ENCODE assay signal across 18 cellular contexts in genomic region chr10:59299933-59300332, GRCh38.
"Had no signal": no experiment of that assay in that cellular context is flagged by ENCODE, and none has a peak within 500 bp of the region (broad histone marks: within the 10 kb centered on the region; RNA-seq: fewer than 3 reads in every experiment).

No MANE protein-coding gene starts in this region.

- H3K27me3 ChIP-seq: esophagus squamous epithelium, neural progenitor cell, ovary, right lobe of liver, thyroid gland had no signal

- ATAC-seq: left cardiac atrium; lower lobe of right lung; natural killer cell treated with Interleukin-12 subunit alpha and Interleukin-12 subunit beta and Interleukin-15 and Interleukin-18, amount 100 ng/mL, for 72 hours; right lobe of liver; stimulated activated naive B cell treated with anti-CD40 and anti-IgM and Interleukin-4, amounts not matched to agents 10 μg/mL and 1 μg/mL and 100 μg/mL, for 72 hours; stimulated activated naive CD8-positive, alpha-beta T cell treated with anti-CD3 and anti-CD28 coated beads, Interleukin-15, amount 100 ng/mL, for 72 hours had no signal

- H3K27ac ChIP-seq: esophagus squamous epithelium, left ventricle myocardium inferior, lower lobe of right lung, neural progenitor cell, ovary, right lobe of liver, thyroid gland had no signal

- H3K4me1 ChIP-seq: lower lobe of right lung, right lobe of liver had no signal

- H3K4me2 ChIP-seq: neural progenitor cell had no signal

- H3K4me3 ChIP-seq: esophagus squamous epithelium, left ventricle myocardium inferior, lower lobe of right lung, neural progenitor cell, ovary, right lobe of liver, thyroid gland had no signal

- H3K9me3 ChIP-seq: esophagus squamous epithelium, left ventricle myocardium inferior, lower lobe of right lung, ovary, right lobe of liver, thyroid gland had no signal

- FAIRE-seq: colon, keratinocyte had no signal

- DNase-seq: esophagus squamous epithelium; foreskin fibroblast; immature natural killer cell; left cardiac atrium; left ventricle myocardium inferior; lower lobe of right lung; nucleus accumbens; ovary; retina; right lobe of liver; stimulated activated CD4-positive, alpha-beta T cell treated with anti-CD3 and anti-CD28 coated beads, Interleukin-4, amount 100 ng/mL, for 24 hours; stimulated activated naive B cell treated with anti-CD40 and anti-IgM and Interleukin-4, amounts not matched to agents 10 μg/mL and 1 μg/mL and 100 μg/mL, for 72 hours; stimulated activated naive CD8-positive, alpha-beta T cell treated with anti-CD3 and anti-CD28 coated beads, Interleukin-15, amount 100 ng/mL, for 72 hours; thyroid gland had no signal
